20 cellular contexts compared by ENCODE assay signal in the genomic region with DNA sequence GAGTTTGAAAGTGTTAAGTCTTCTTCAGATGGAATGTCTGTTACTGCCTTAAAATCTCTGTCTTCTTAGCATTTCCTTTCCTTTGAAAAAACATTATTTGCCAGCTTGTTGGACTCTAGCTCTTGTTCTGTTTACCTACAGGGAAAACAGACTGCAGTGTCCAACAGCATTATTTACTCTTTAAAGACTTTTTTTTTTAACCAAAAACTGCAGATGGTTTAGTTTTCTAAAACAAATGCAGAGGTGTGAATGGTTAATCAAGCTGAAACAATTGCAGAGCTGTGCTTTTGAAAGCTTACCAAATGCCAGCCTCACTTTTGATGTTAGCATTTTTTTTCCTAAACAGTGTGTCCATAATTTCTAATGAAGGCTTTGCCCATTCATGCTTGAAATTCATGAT.
"Had no signal": no experiment of that assay in that cellular context is flagged by ENCODE, and none has a peak within 500 bp of the region (broad histone marks: within the 10 kb centered on the region; RNA-seq: fewer than 3 reads in every experiment).

No MANE protein-coding gene starts in this region.

- DNase-seq: effector memory CD8-positive, alpha-beta T cell; gastrocnemius medialis; heart right ventricle; hypothalamus; islet precursor cell; left ventricle myocardium inferior; mammary epithelial cell; naive thymus-derived CD4-positive, alpha-beta T cell; nephron progenitor cell; posterior cingulate gyrus; right cardiac atrium; stimulated activated CD4-positive, alpha-beta T cell treated with anti-CD3 and anti-CD28 coated beads, Interleukin-2, amount 100 ng/mL, for 48 hours; stimulated activated CD8-positive, alpha-beta memory T cell treated with anti-CD3 and anti-CD28 coated beads, Interleukin-4, amount 100 ng/mL, for 48 hours; stimulated activated naive CD8-positive, alpha-beta T cell treated with anti-CD3 and anti-CD28 coated beads, Interleukin-15, Interleukin-2, amounts not matched to agents 100 U/mL and 50 U/mL, for 24 hours; thyroid gland had no signal

- H3K27me3 ChIP-seq: esophagus muscularis mucosa, gastrocnemius medialis, heart right ventricle, suprapubic skin, thyroid gland had no signal

- H3K36me3 ChIP-seq: esophagus muscularis mucosa, gastrocnemius medialis, heart right ventricle, left ventricle myocardium inferior, suprapubic skin, thyroid gland had no signal

- H3K4me3 ChIP-seq: esophagus muscularis mucosa, gastrocnemius medialis, heart right ventricle, left ventricle myocardium inferior, smooth muscle cell, suprapubic skin, thyroid gland had no signal

- H3K27ac ChIP-seq: epithelial cell of prostate, esophagus muscularis mucosa, gastrocnemius medialis, heart right ventricle, left ventricle myocardium inferior, suprapubic skin, thyroid gland had no signal

- H3K9me3 ChIP-seq: esophagus muscularis mucosa, gastrocnemius medialis, heart right ventricle, left ventricle myocardium inferior, suprapubic skin, thyroid gland had no signal

- H3K4me1 ChIP-seq: esophagus muscularis mucosa, suprapubic skin, thyroid gland had no signal

- ATAC-seq: effector memory CD8-positive, alpha-beta T cell; gastrocnemius medialis; heart right ventricle; naive thymus-derived CD4-positive, alpha-beta T cell; right cardiac atrium; stimulated activated effector memory CD8-positive, alpha-beta T cell treated with anti-CD3 and anti-CD28 coated beads, Interleukin-12 subunit alpha, Interleukin-12 subunit beta, amount 100 ng/mL, for 72 hours; stimulated activated naive CD8-positive, alpha-beta T cell treated with anti-CD3 and anti-CD28 coated beads, Interleukin-15, Interleukin-2, amounts not matched to agents 100 U/mL and 50 U/mL, for 24 hours had no signal
